In the genomic region with DNA sequence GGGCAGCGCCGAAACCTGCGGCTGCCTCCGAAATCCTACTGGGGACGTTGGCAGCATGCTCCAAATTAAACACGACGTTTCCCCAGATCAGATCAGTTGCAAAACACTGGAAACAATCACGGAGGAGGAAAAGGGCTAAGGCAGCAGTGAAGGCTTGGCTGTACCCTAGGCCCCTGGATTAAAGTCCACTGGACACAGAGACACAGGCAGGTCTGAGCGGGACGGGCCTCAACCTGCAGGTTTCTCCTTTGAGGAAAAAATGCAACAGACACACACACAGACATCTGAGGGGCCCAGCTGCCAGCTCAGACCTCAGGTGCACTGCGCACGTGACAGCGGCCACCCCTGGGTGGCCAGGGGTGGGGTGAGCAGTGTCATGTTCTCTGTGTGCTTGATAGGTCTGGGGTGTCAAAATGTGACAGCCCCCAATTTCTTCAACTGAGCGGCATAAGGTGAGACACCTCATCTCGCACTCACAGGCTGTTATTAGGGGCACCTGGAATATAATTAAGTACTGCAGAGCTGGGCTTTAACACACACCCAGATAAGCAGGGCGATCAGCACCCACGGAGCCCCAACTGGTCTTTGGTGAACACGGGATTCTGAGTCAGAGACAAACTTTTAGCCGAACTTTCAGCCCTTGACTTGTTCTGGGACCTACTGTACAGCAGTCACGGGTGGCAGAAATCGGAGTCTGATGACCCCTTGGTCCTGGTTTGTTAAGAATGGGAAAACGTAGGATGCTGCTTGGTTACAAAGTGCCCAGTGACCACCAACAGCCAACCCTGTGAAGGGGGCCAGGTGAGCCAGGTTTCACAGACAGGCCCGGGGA, we compare ENCODE assay signal across 10 cellular contexts. TPM values are rescaled to one million over a fixed set of nuclear protein-coding genes. Genes with fewer than 3 reads are reported as not detected.
DNase-seq lines count a peak whose midpoint lies in the region; ATAC-seq, FAIRE-seq and TF ChIP-seq lines count a peak whose summit lies in the region.
"Had no signal": no experiment of that assay in that cellular context is flagged by ENCODE, and none has a peak within 500 bp of the region (broad histone marks: within the 10 kb centered on the region; RNA-seq: fewer than 3 reads in every experiment).

No MANE protein-coding gene starts in this region.

- peak overlapping the region; percentile 33 for H2AK9ac ChIP-seq in IMR-90 (replicated peaks; ENCODE audit: low read depth, low read length, poor library complexity)

- peak overlapping the region; percentile 15 for H3K4me2 ChIP-seq in IMR-90 (ENCODE audit: low read depth, low read length)
- H3K4me2 ChIP-seq: SK-N-SH had no signal

- H4K8ac ChIP-seq in IMR-90 (ENCODE audit: low read depth in 2 of 2, low read length in 2 of 2) = peak overlapping the region; percentile 45 to 62

- H4K5ac ChIP-seq in IMR-90 (ENCODE audit: low read depth, low read length) = peak overlapping the region; percentile 19

- no peak for DNase-seq in IMR-90
- peak in 2 of 4 donors; percentile 29 to 53 for DNase-seq in body of pancreas
- no peak for DNase-seq in kidney
- DNase-seq in spleen = no peak
- DNase-seq in globus pallidus (ENCODE audit: low spot score) = no peak
- no peak for DNase-seq in NCI-H446 treated with DMSO at 0.1 percent for 48 hours (lab: John Stamatoyannopoulos, UW)
- DNase-seq in NCI-H226 = no peak
- no peak for DNase-seq in DMS153 (lab: John Stamatoyannopoulos, UW)
- DNase-seq: SK-N-SH had no signal

- peak overlapping the region; percentile 26 for H2AFZ ChIP-seq in IMR-90 (replicated peaks; ENCODE audit: low read length, poor library complexity)

- 39% methylated on average over 13 of the region's 23 CpGs; no CpG with 5 or more reads in 1 of the 2 experiments for WGBS in IMR-90 (ENCODE audit: extremely low coverage in 2 of 2, insufficient read length in 1 of 2), 2 experiments
- 35 to 44% methylated on average over 6 to 23 of the region's 23 CpGs for WGBS in body of pancreas, 2 donors
- WGBS in spleen, 5 donors = 57 to 65% (median 62%) methylated on average over 23 of the region's 23 CpGs

- peak overlapping the region; percentile 27; the same call in 1 of the 2 replicates for H2BK20ac ChIP-seq in IMR-90 (ENCODE audit: low read depth, low read length)

- H3K27ac ChIP-seq in IMR-90 (ENCODE audit: insufficient read depth, low read length) = peak overlapping the region; percentile 36
- peak overlapping the region in 3 of 4 donors; percentile 13 to 61 (median 58) for H3K27ac ChIP-seq in body of pancreas
- peak overlapping the region; percentile 84 to 90 for H3K27ac ChIP-seq in kidney (ENCODE audit: low read depth in 2 of 2, low read length in 2 of 2)
- H3K27ac ChIP-seq in spleen = peak overlapping the region; percentile 49 to 89 (median 82)

- peak overlapping the region; percentile 55; the same call in 1 of the 2 replicates for H2BK120ac ChIP-seq in IMR-90 (ENCODE audit: low read depth, low read length)

- H3K4me3 ChIP-seq in IMR-90 (ENCODE audit: insufficient read depth, low read depth, low read length) (no peak overlapping the region), body of pancreas (no peak overlapping the region), kidney (ENCODE audit: low read length in 2 of 2) (peak overlapping the region in 1 of 2 donors; percentile 43), spleen (peak overlapping the region in 1 of 8 donors; percentile 33)

- peak overlapping the region; percentile 19 for H3K18ac ChIP-seq in IMR-90 (ENCODE audit: low read depth, low read length)

- peak; percentile 5 for ATAC-seq in IMR-90 (ENCODE audit: low read depth)
- ATAC-seq in body of pancreas = peak; percentile 16

- in situ Hi-C loops in IMR-90 (cut with MboI; ENCODE audit: low sequenced_read_pairs) = no loop called here

- peak overlapping the region; percentile 69 for H2AK5ac ChIP-seq in IMR-90 (ENCODE audit: low read depth, low read length)

- peak overlapping the region; percentile 75 for H3K4ac ChIP-seq in IMR-90 (ENCODE audit: low read depth, low read length)

- H3K4me1 ChIP-seq in IMR-90 (ENCODE audit: control insufficient read depth, insufficient read depth, low read length) (peaks cover 49% of the 10 kb centered on the region), body of pancreas (peaks cover 59% of the 10 kb centered on the region), kidney (ENCODE audit: control insufficient read depth in 1 of 2, insufficient read depth in 1 of 2, low read depth in 1 of 2, low read length in 2 of 2) (peaks cover 42 to 43% of the 10 kb centered on the region in 2 donors), spleen (peaks cover 64 to 100% (median 98%) of the 10 kb centered on the region in 6 donors)

- H3K36me3 ChIP-seq in IMR-90 (ENCODE audit: control insufficient read depth, insufficient read depth, low read length) (peaks cover 6% of the 10 kb centered on the region; the same call in 1 of the 2 replicates), body of pancreas (replicated peaks in 1 of 2; ENCODE audit: insufficient read depth in 1 of 2, low read depth in 2 of 2) (peaks cover 0 to 4% of the 10 kb centered on the region in 2 donors), kidney (ENCODE audit: control insufficient read depth in 1 of 2, insufficient read depth in 2 of 2, low read length in 2 of 2) (peaks cover 3 to 14% of the 10 kb centered on the region in 2 donors), spleen (peaks cover 0 to 65% (median 23%) of the 10 kb centered on the region in 6 donors)

- H3K27me3 ChIP-seq in IMR-90 (ENCODE audit: control insufficient read depth, insufficient read depth, low read length) (no peaks in the 10 kb centered on the region), body of pancreas (no peaks in the 10 kb centered on the region), spleen (replicated peaks in 1 of 7) (no peaks in the 10 kb centered on the region)

- H3K14ac ChIP-seq in IMR-90 (replicated peaks; ENCODE audit: low read depth, low read length) = peak overlapping the region; percentile 26

- TF ChIP-seq CTCF in IMR-90 (conservative IDR thresholded peaks at IDR 0.05; ENCODE audit: low read depth, low read length) = no peak
- no peak for TF ChIP-seq CTCF in body of pancreas (IDR thresholded peaks at IDR 0.05)
- no peak for TF ChIP-seq CTCF in kidney (IDR thresholded peaks at IDR 0.05; ENCODE audit: borderline replicate concordance, extremely low read depth, insufficient read depth)
- no peak for TF ChIP-seq CTCF in spleen (IDR thresholded peaks at IDR 0.05 in 8 of 11, conservative IDR thresholded peaks at IDR 0.05 in 3 of 11)

- POLR2A ChIA-PET in IMR-90 (lab: Charles Lee; ENCODE audit: unreplicated experiment) = no interaction called here

- H3K23ac ChIP-seq in IMR-90 (ENCODE audit: low read depth, low read length) = peak overlapping the region; percentile 85

- H3K9me3 ChIP-seq in IMR-90 (ENCODE audit: control insufficient read depth, insufficient read depth, low read length) = no peaks in the 10 kb centered on the region
- no peaks in the 10 kb centered on the region for H3K9me3 ChIP-seq in body of pancreas
- no peaks in the 10 kb centered on the region for H3K9me3 ChIP-seq in kidney (ENCODE audit: control insufficient read depth in 1 of 2, low read length in 2 of 2)
- no peaks in the 10 kb centered on the region for H3K9me3 ChIP-seq in spleen
- H3K9me3 ChIP-seq: SK-N-SH had no signal

- no TSS peak for BruUV-seq in IMR-90 (replicated peaks; lab: Mats Ljungman, UMichigan)

- intact Hi-C loops in IMR-90 (cut with micrococcal nuclease) = loop anchor here (2.0 kb wide), 1 partner anchor 16 kb away; no protein-coding TSS in a partner anchor
- intact Hi-C loops in body of pancreas (cut with DNase I) = no loop called here
- intact Hi-C loops in kidney (cut with DNase I) = no loop called here
- intact Hi-C loops in spleen (cut with DNase I; ENCODE audit: low total_unique reads) = no loop called here

- H2BK5ac ChIP-seq in IMR-90 (ENCODE audit: low read depth, low read length, poor library complexity, severe bottlenecking) = peak overlapping the region; percentile 26

- H3K56ac ChIP-seq in IMR-90 (ENCODE audit: extremely low read depth, insufficient read depth, low read length) = peak overlapping the region; percentile 78

- peaks cover 18 to 90% of the 10 kb centered on the region in 2 experiments for H3K79me1 ChIP-seq in IMR-90 (ENCODE audit: low read depth in 1 of 2, low read length in 2 of 2)

- peak overlapping the region; percentile 49; the same call in 1 of the 3 replicates for H2BK15ac ChIP-seq in IMR-90 (ENCODE audit: low read depth, low read length)

- dilution Hi-C loops in IMR-90 (cut with HindIII; ENCODE audit: low sequenced_read_pairs, unreplicated experiment) = no loop called here

- peak overlapping the region; percentile 49 for H3K9ac ChIP-seq in IMR-90 (ENCODE audit: low read depth, low read length)
- H3K9ac ChIP-seq in kidney (ENCODE audit: low read length in 2 of 2) = peak overlapping the region; percentile 46 to 67
- H3K9ac ChIP-seq: SK-N-SH had no signal

- H4K20me1 ChIP-seq in IMR-90 (ENCODE audit: insufficient read depth, low read length) = peaks cover 89% of the 10 kb centered on the region

- no peak for FAIRE-seq in kidney (lab: Jason Lieb, UNC)
- FAIRE-seq: endometrium had no signal

- no peak for TF ChIP-seq RAD21 in IMR-90 (IDR thresholded peaks at IDR 0.05; ENCODE audit: low read length)

- H3K9me1 ChIP-seq in IMR-90 (ENCODE audit: insufficient read depth, low read length) = peaks cover 21% of the 10 kb centered on the region

- TF ChIP-seq POLR2A in IMR-90 (IDR thresholded peaks at IDR 0.05; ENCODE audit: low read depth, low read length) (no peak), body of pancreas (IDR thresholded peaks at IDR 0.05) (no peak), spleen (IDR thresholded peaks at IDR 0.05) (no peak)

- CTCF ChIA-PET in IMR-90 (lab: Yijun Ruan, JAX) = interaction anchor here (0.8 to 2.8 kb wide), 2 partner anchors 9 to 124 kb away, joined by 3 to 7 read pairs; a partner anchor contains a TSS

- H4K91ac ChIP-seq in IMR-90 (ENCODE audit: insufficient read depth, low read depth, low read length) = peak overlapping the region; percentile 25

RNA-seq across cellular contexts. Expression of a gene that starts 9.3 kb away (rescaled TPM):
- total RNA-seq in IMR-90 (2012; rRNA removed) (28.1 and 32.2 TPM in 2 replicates), body of pancreas (10 to 100 TPM; 20.4 to 22.6 TPM), kidney (52.7 TPM), spleen (10 to 100 TPM; 37.2 to 77.4 (median 66.2) TPM)
- polyA plus RNA-seq in IMR-90 (2012; rRNA removed) (138 and 161 TPM in 2 replicates), kidney (ENCODE audit: insufficient read depth, low read depth, low replicate concordance) (34.8 TPM), spleen (10 to 100 TPM; 26.1 to 44.0 (median 31.3) TPM)
- 103 and 170 TPM in 2 replicates for polyA plus RNA-seq in IMR-90 (2012; cell fraction: cytosol; rRNA removed)
- 93.0 and 160 TPM in 2 replicates for polyA plus RNA-seq in IMR-90 (2012; cell fraction: nucleus; rRNA removed; ENCODE audit: low replicate concordance)

RNA-seq across cellular contexts. Expression of a gene that starts 11.4 kb away (rescaled TPM):
- total RNA-seq in IMR-90 (2012; rRNA removed) (11.4 and 12.4 TPM in 2 replicates), body of pancreas (1 to 10 TPM; 3.4 to 6.3 TPM), kidney (10.0 TPM), spleen (10 to 100 TPM in 5 of 7 donors, 1 to 10 TPM in 2; 9.4 to 17.9 (median 10.6) TPM)
- polyA plus RNA-seq in IMR-90 (2012; rRNA removed) (22.9 and 26.7 TPM in 2 replicates), kidney (ENCODE audit: insufficient read depth, low read depth, low replicate concordance) (2.7 TPM), spleen (1 to 10 TPM; 3.8 to 7.4 (median 5.7) TPM)
- 16.1 and 20.9 TPM in 2 replicates for polyA plus RNA-seq in IMR-90 (2012; cell fraction: cytosol; rRNA removed)
- 18.2 and 45.9 TPM in 2 replicates for polyA plus RNA-seq in IMR-90 (2012; cell fraction: nucleus; rRNA removed; ENCODE audit: low replicate concordance)

RNA-seq across cellular contexts. Expression of a gene that starts 47.7 kb away (rescaled TPM):
- 2.3 and 3.3 TPM in 2 replicates for total RNA-seq in IMR-90 (2012; rRNA removed)
- polyA plus RNA-seq in IMR-90 (2012; rRNA removed) = 8.1 and 9.8 TPM in 2 replicates
- polyA plus RNA-seq in IMR-90 (2012; cell fraction: cytosol; rRNA removed) = 12.5 and 13.1 TPM in 2 replicates
- polyA plus RNA-seq in IMR-90 (2012; cell fraction: nucleus; rRNA removed; ENCODE audit: low replicate concordance) = 4.6 and 9.8 TPM in 2 replicates
- total RNA-seq in body of pancreas = 1 to 10 TPM in 1 of 2 donors, under 1 TPM in 1; 0.99 to 7.5 TPM
- total RNA-seq in kidney = 24.1 TPM
- polyA plus RNA-seq in kidney (ENCODE audit: insufficient read depth, low read depth, low replicate concordance) = 43.5 TPM
- total RNA-seq in spleen = 10 to 100 TPM in 4 of 7 donors, 1 to 10 TPM in 3; 6.4 to 24.2 (median 13.8) TPM
- 10 to 100 TPM; 17.1 to 24.0 (median 17.9) TPM for polyA plus RNA-seq in spleen

RNA-seq across cellular contexts. Expression of a gene that starts 52.5 kb away (rescaled TPM):
- total RNA-seq in IMR-90 (2012; rRNA removed) (1.3 and 1.4 TPM in 2 replicates), body of pancreas (10 to 100 TPM; 17.9 to 31.0 TPM), kidney (32.3 TPM), spleen (1 to 10 TPM in 4 of 7 donors, under 1 TPM in 2, not detected in 1; 0.79 to 5.1 (median 1.6) TPM)
- polyA plus RNA-seq in IMR-90 (2012; rRNA removed) (3.2 and 3.4 TPM in 2 replicates), kidney (ENCODE audit: insufficient read depth, low read depth, low replicate concordance) (61.5 TPM), spleen (1 to 10 TPM; 2.1 to 2.9 (median 2.5) TPM)
- polyA plus RNA-seq in IMR-90 (2012; cell fraction: cytosol; rRNA removed) = 7.1 and 7.7 TPM in 2 replicates
- 10.0 and 17.1 TPM in 2 replicates for polyA plus RNA-seq in IMR-90 (2012; cell fraction: nucleus; rRNA removed; ENCODE audit: low replicate concordance)

Comparison
In these comparisons a context has a peak if more than half of its experiments do, and no peak if none do; other contexts are left out.
1. H3K27ac ChIP-seq: peak in every context shown above with its lines; median percentile 87 in kidney; 82 in spleen; 58 in body of pancreas; 36 in IMR-90.